ENCODE assay signal across 8 cellular contexts in the genomic region with DNA sequence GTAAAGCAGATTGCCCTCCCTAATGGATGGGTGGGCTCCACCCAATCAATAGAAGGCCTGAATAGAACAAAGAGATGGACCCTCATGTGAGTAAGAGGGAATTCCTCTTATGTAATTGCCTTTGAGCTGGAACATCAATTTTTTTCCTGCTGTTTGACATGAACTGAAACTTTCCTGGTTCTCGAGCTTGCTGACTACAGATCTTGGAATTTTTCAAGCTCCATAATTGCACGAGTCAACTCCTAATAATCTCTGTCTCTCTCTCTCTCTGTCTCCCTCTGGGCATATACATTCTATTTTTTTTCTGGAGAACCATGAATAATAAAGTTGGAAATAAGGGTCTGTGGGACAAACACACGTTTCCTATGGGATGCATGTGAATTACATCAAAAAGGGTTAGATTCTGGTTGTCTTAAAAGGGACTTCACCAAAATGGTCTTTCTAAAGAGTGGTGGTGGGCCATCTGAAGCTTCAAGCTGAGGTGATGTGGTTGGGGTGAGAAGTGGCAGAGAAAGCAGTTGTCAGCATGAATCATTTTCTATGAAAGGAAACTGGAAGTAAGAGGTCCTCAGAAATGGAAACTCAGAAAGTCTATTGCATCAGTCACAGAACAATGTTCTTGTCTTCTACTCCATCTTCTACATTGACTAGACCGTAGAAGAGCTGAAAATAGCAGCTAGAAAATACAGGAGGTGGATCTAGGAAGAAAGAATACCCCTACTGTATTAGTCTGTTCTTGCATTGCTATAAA. TPM values are rescaled to one million over a fixed set of nuclear protein-coding genes. Genes with fewer than 3 reads are reported as not detected.
DNase-seq lines count a peak whose midpoint lies in the region; ATAC-seq, FAIRE-seq and TF ChIP-seq lines count a peak whose summit lies in the region.

No MANE protein-coding gene starts in this region.

- TF ChIP-seq CTCF in GM06990 (IDR thresholded peaks at IDR 0.05; ENCODE audit: insufficient read depth, low read length, poor library complexity, severe bottlenecking) (no peak), fibroblast of lung (conservative IDR thresholded peaks at IDR 0.05 in 1 of 2, IDR thresholded peaks at IDR 0.05 in 1 of 2; ENCODE audit: low read depth in 1 of 2, low read length in 2 of 2) (no peak), mesothelial cell of epicardium (IDR thresholded peaks at IDR 0.05; ENCODE audit: unreplicated experiment) (no peak)

- H3K4me1 Mint-ChIP-seq in mesothelial cell of epicardium, result peaks cover 38% of the 10 kb centered on the region

- H3K36me3 ChIP-seq in GM06990 (ENCODE audit: control insufficient read depth, insufficient read depth, low read length) (no peaks in the 10 kb centered on the region), fibroblast of lung (ENCODE audit: control insufficient read depth, insufficient read depth, low read length) (no peaks in the 10 kb centered on the region), small intestine (ENCODE audit: control insufficient read depth in 2 of 2, insufficient read depth in 2 of 2, low read length in 2 of 2) (no peaks in the 10 kb centered on the region), HAP-1 (replicated peaks) (no peaks in the 10 kb centered on the region)

- H4K20me1 ChIP-seq in fibroblast of lung (ENCODE audit: control insufficient read depth, extremely low read depth, insufficient read depth, low read length), result no peaks in the 10 kb centered on the region

- H3K27me3 ChIP-seq in GM06990 (replicated peaks; ENCODE audit: control insufficient read depth, insufficient read depth, low read length) (no peaks in the 10 kb centered on the region), fibroblast of lung (ENCODE audit: control insufficient read depth, insufficient read depth, low read length) (no peaks in the 10 kb centered on the region), small intestine (ENCODE audit: control insufficient read depth in 2 of 2, insufficient read depth in 2 of 2, low read length in 2 of 2) (peaks cover 0 to 2% of the 10 kb centered on the region in 2 donors), HAP-1 (ENCODE audit: low read depth) (no peaks in the 10 kb centered on the region; the same call in 1 of the 2 replicates)

- peak; percentile 61 for DNase-seq in GM06990 (ENCODE audit: extremely low read depth, insufficient read length)
- DNase-seq in NCI-H226, result peak; percentile 44
- peak; percentile 35 to 61 for DNase-seq in fibroblast of lung (ENCODE audit: low read depth in 2 of 2)
- no peak for DNase-seq in small intestine
- DNase-seq in HAP-1 (ENCODE audit: low spot score in 2 of 2), result no peak
- no peak for DNase-seq in NCI-H69 (lab: John Stamatoyannopoulos, UW)
- DNase-seq in mesothelial cell of epicardium (ENCODE audit: low spot score in 2 of 2, unreplicated experiment in 2 of 2), result no peak

- H3K4me3 ChIP-seq in GM06990 (replicated peaks; ENCODE audit: low read depth, low read length) (no peak overlapping the region), fibroblast of lung (replicated peaks in 1 of 4; ENCODE audit: control extremely low read depth in 1 of 4, insufficient read depth in 1 of 4, low read depth in 3 of 4, low read length in 4 of 4) (no peak overlapping the region), small intestine (ENCODE audit: low read depth in 1 of 2, low read length in 2 of 2) (no peak overlapping the region), HAP-1 (no peak overlapping the region)

- no peak for FAIRE-seq in small intestine (lab: Jason Lieb, UNC)

- H3K9me3 ChIP-seq in fibroblast of lung (ENCODE audit: control insufficient read depth, insufficient read depth, low read depth, low read length) (no peaks in the 10 kb centered on the region), small intestine (ENCODE audit: control insufficient read depth, low read depth) (no peaks in the 10 kb centered on the region), HAP-1 (no peaks in the 10 kb centered on the region)

- H3K27ac ChIP-seq in fibroblast of lung (ENCODE audit: insufficient read depth, low read length), result no peak overlapping the region
- no peak overlapping the region for H3K27ac ChIP-seq in small intestine (ENCODE audit: low read depth in 1 of 2, low read length in 1 of 2)

- H3K36me3 Mint-ChIP-seq in mesothelial cell of epicardium, result no peaks in the 10 kb centered on the region

- H3K9ac ChIP-seq in fibroblast of lung (ENCODE audit: insufficient read depth, low read length), result no peak overlapping the region

- no peaks in the 10 kb centered on the region for H3K79me2 ChIP-seq in fibroblast of lung (ENCODE audit: control insufficient read depth, insufficient read depth, low read length)

- H3K4me2 ChIP-seq in fibroblast of lung (ENCODE audit: extremely low read depth, insufficient read depth, low read length), result peak overlapping the region; percentile 25

- in situ Hi-C loops in HAP-1 (cut with MboI; ENCODE audit: low sequenced_read_pairs), result loop anchor here (10.0 kb wide), 1 partner anchor 274 kb away; no protein-coding TSS in a partner anchor

- H3K9me3 Mint-ChIP-seq in mesothelial cell of epicardium, result no peaks in the 10 kb centered on the region

- H3K4me1 ChIP-seq in fibroblast of lung (ENCODE audit: control insufficient read depth, extremely low read depth, insufficient read depth, low read length) (peaks cover 2% of the 10 kb centered on the region), small intestine (ENCODE audit: control insufficient read depth in 2 of 2, insufficient read depth in 1 of 2, low read depth in 1 of 2, low read length in 1 of 2) (no peaks in the 10 kb centered on the region), HAP-1 (peaks cover 29% of the 10 kb centered on the region)

- peak overlapping the region; percentile 49 for H2AFZ ChIP-seq in fibroblast of lung (ENCODE audit: low read length)

- H3K27ac Mint-ChIP-seq in mesothelial cell of epicardium, result no peak overlapping the region

- no peaks in the 10 kb centered on the region for H3K27me3 Mint-ChIP-seq in mesothelial cell of epicardium (ENCODE audit: low read depth)

- H3K4me3 Mint-ChIP-seq in mesothelial cell of epicardium, result no peak overlapping the region

- 80 to 86% (median 82%) methylated on average over 4 of the region's 4 CpGs for WGBS in small intestine, 3 donors

- ATAC-seq in GM21737 (IDR thresholded peaks at IDR 0.05; ENCODE audit: unreplicated experiment), result peak; percentile 78

RNA-seq across cellular contexts. Expression of a gene that starts 47.0 kb away (rescaled TPM):
- 6.8 and 8.7 TPM in 2 replicates for total RNA-seq in fibroblast of lung
- 3.8 and 3.9 TPM in 2 replicates for polyA plus RNA-seq in fibroblast of lung
- polyA plus RNA-seq in fibroblast of lung (2012), result 2.6 and 3.0 TPM in 2 replicates
- 0.12 and 1.9 TPM in 2 replicates for polyA minus RNA-seq in fibroblast of lung (ENCODE audit: low replicate concordance)
- polyA plus RNA-seq in small intestine, result under 1 TPM in 2 of 3 donors, not detected in 1; 0.27 to 0.39 TPM
- 21.4 to 22.2 TPM (median 21.6 TPM) in 3 replicates for total RNA-seq in mesothelial cell of epicardium

RNA-seq across cellular contexts. Expression of a gene that starts 51.3 kb away (rescaled TPM):
- total RNA-seq in fibroblast of lung (28.0 and 39.5 TPM in 2 replicates), mesothelial cell of epicardium (93.4 to 96.0 TPM (median 95.7 TPM) in 3 replicates)
- polyA plus RNA-seq in fibroblast of lung (36.5 and 40.6 TPM in 2 replicates), small intestine (10 to 100 TPM; 13.8 to 26.8 (median 19.1) TPM)
- polyA plus RNA-seq in fibroblast of lung (2012), result 19.5 and 22.7 TPM in 2 replicates
- 3.3 and 4.1 TPM in 2 replicates for polyA minus RNA-seq in fibroblast of lung (ENCODE audit: low replicate concordance)

Comparison
In these comparisons a context has a peak if more than half of its experiments do, and no peak if none do; other contexts are left out.
1. DNase-seq: peak in GM06990 (single experiment), NCI-H226 (single experiment) and fibroblast of lung (2 of 2); none in small intestine (single experiment), HAP-1 (0 of 2), NCI-H69 (single experiment) and mesothelial cell of epicardium (0 of 2).